In the genomic region with DNA sequence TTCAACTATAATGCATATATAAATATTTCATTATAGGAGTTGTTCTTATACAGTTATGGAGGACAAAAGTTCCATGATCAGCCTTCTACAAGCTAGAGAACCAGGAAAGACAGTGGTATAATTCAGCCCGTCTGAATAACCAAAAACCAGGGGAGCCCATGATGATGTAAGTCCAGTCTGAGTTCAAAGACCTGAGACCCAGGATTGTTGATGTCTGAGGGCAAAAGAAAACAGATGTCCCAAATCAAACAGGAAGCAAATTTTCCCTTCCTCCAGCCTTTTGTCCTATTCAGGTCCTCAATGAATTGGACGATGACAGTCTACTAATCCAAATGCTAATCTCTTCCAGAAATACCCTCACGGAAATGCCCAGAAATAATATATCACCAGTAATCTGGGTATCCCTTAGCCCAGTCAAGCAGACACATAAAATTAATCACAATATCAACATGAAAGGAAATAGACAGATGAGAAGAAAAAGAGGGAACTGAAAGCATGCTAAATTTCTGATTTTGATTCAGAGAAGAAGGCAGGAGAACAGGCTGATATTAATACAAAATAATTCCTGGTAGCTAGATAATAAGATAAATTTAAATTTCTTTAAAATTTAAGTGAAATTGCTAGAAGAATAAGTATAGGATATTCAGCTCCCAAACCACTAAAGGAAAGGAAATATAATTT, we compare ENCODE assay signal across 17 cellular contexts.
A peak's percentile ranks its signal among the peaks of the same experiment; 100 is the strongest.
DNase-seq lines count a peak whose midpoint lies in the region; ATAC-seq and TF ChIP-seq lines count a peak whose summit lies in the region.
"Had no signal": no experiment of that assay in that cellular context is flagged by ENCODE, and none has a peak within 500 bp of the region (broad histone marks: within the 10 kb centered on the region; RNA-seq: fewer than 3 reads in every experiment).

No MANE protein-coding gene starts in this region.

- in situ Hi-C loops in brain microvascular endothelial cell (cut with HindIII; ENCODE audit: low pct_ligation_motif_present, low sequenced_read_pairs) = no loop called here

- H3K4me3 ChIP-seq in SK-N-SH (ENCODE audit: low read depth in 2 of 2, low read length in 1 of 2) (no peak overlapping the region), OCI-LY3 (ENCODE audit: low read length) (peak overlapping the region; percentile 18; the same call in 1 of the 2 replicates), brain microvascular endothelial cell (ENCODE audit: low read depth, low read length) (no peak overlapping the region), osteoblast (ENCODE audit: insufficient read depth, low read length) (no peak overlapping the region), foreskin fibroblast (ENCODE audit: low read depth in 1 of 2, low read length in 2 of 2) (no peak overlapping the region)
- H3K4me3 ChIP-seq in CD8-positive, alpha-beta T cell (ENCODE audit: low read depth, low read length) = no peak overlapping the region

- H3K4me2 ChIP-seq in SK-N-SH = 0 out of 2 replicates have a peak overlapping the region, but pooled peaks have one; percentile 13
- H3K4me2 ChIP-seq in OCI-LY3 (ENCODE audit: low read length) = peak overlapping the region; percentile 29
- no peak overlapping the region for H3K4me2 ChIP-seq in osteoblast (ENCODE audit: insufficient read depth, low read length)

- no peaks in the 10 kb centered on the region for H3K4me1 Mint-ChIP-seq in CD8-positive, alpha-beta T cell (ENCODE audit: low read depth)

- no peaks in the 10 kb centered on the region for H4K20me1 ChIP-seq in SK-N-SH (ENCODE audit: insufficient read depth)
- no peaks in the 10 kb centered on the region for H4K20me1 ChIP-seq in OCI-LY3 (ENCODE audit: insufficient read depth, low read length)
- no peaks in the 10 kb centered on the region for H4K20me1 ChIP-seq in osteoblast (ENCODE audit: insufficient read depth, low read length)

- H2AFZ ChIP-seq in SK-N-SH (ENCODE audit: low read depth) = no peak overlapping the region; the same call in 1 of the 2 replicates
- no peak overlapping the region for H2AFZ ChIP-seq in OCI-LY3 (ENCODE audit: low read depth, low read length)
- H2AFZ ChIP-seq in osteoblast (ENCODE audit: low read length) = no peak overlapping the region

- POLR2A ChIA-PET in SK-N-SH (lab: Yijun Ruan, JAX) = no interaction called here
- POLR2A ChIA-PET in CD8-positive, alpha-beta T cell (lab: Charles Lee) = no interaction called here

- ATAC-seq in SK-N-SH treated with all-trans-retinoic acid at 6 μM for 48 hours (no peak), HG02981 (IDR thresholded peaks at IDR 0.05; ENCODE audit: unreplicated experiment) (no peak)
- ATAC-seq in CD8-positive, alpha-beta T cell = no peak

- no peak for DNase-seq in SK-N-SH
- no peak for DNase-seq in brain microvascular endothelial cell
- no peak for DNase-seq in osteoblast (ENCODE audit: insufficient read length, low spot score, missing footprints)
- DNase-seq in CD8-positive, alpha-beta T cell = no peak
- no peak for DNase-seq in foreskin fibroblast
- DNase-seq: KBM-7, MM.1S, NCI-H1048, NCI-H1417, NCI-H1694, NCI-H2029 treated with DMSO at 0.1 percent for 48 hours, NCI-H526 treated with DMSO at 0.1 percent for 48 hours, SHP77 treated with DMSO at 0.1 percent for 48 hours had no signal

- H3K27me3 ChIP-seq in SK-N-SH (ENCODE audit: insufficient read depth) (no peaks in the 10 kb centered on the region), OCI-LY3 (ENCODE audit: low read depth, low read length) (no peaks in the 10 kb centered on the region), brain microvascular endothelial cell (replicated peaks) (no peaks in the 10 kb centered on the region), osteoblast (ENCODE audit: insufficient read depth, low read length) (no peaks in the 10 kb centered on the region)
- no peaks in the 10 kb centered on the region for H3K27me3 ChIP-seq in CD8-positive, alpha-beta T cell (ENCODE audit: insufficient read depth, low read length)

- no peak for TF ChIP-seq CTCF in SK-N-SH (IDR thresholded peaks at IDR 0.05)
- TF ChIP-seq CTCF in OCI-LY3 (IDR thresholded peaks at IDR 0.05; ENCODE audit: low read depth, low read length) = no peak
- TF ChIP-seq CTCF in brain microvascular endothelial cell (IDR thresholded peaks at IDR 0.05; ENCODE audit: low read depth, low read length, missing control alignments) = no peak
- TF ChIP-seq CTCF in osteoblast (IDR thresholded peaks at IDR 0.05; ENCODE audit: extremely low read depth, low read depth, low read length) = no peak
- TF ChIP-seq CTCF in CD8-positive, alpha-beta T cell (IDR thresholded peaks at IDR 0.05) = no peak
- no peak for TF ChIP-seq CTCF in foreskin fibroblast (IDR thresholded peaks at IDR 0.05; ENCODE audit: low read depth, low read length)

- TF ChIP-seq EP300 in SK-N-SH (IDR thresholded peaks at IDR 0.05; ENCODE audit: borderline replicate concordance in 1 of 2, low read depth in 1 of 2, low read length in 1 of 2) = no peak

- H3K4me1 ChIP-seq in SK-N-SH (ENCODE audit: control insufficient read depth in 1 of 2, insufficient read depth in 2 of 2, low read depth in 1 of 2, low read length in 1 of 2) (peaks cover 0 to 13% of the 10 kb centered on the region in 2 experiments; a peak in 1 of 4 replicates), OCI-LY3 (ENCODE audit: low read length) (peaks cover 60% of the 10 kb centered on the region), osteoblast (ENCODE audit: insufficient read depth, low read length) (peaks cover 51% of the 10 kb centered on the region)
- H3K4me1 ChIP-seq in CD8-positive, alpha-beta T cell (ENCODE audit: insufficient read depth, low read length) = no peaks in the 10 kb centered on the region

- H3K9me3 ChIP-seq in SK-N-SH (no peaks in the 10 kb centered on the region), OCI-LY3 (ENCODE audit: insufficient read depth, low read length) (peaks cover 13% of the 10 kb centered on the region; the same call in 1 of the 2 replicates), osteoblast (ENCODE audit: low read depth, low read length) (no peaks in the 10 kb centered on the region)
- no peaks in the 10 kb centered on the region for H3K9me3 ChIP-seq in CD8-positive, alpha-beta T cell (ENCODE audit: low read length)

- H3K27ac ChIP-seq in SK-N-SH (ENCODE audit: low read depth in 2 of 2, low read length in 1 of 2) (peak overlapping the region in 1 of 2 experiments; percentile 92; a peak in 2 of 4 replicates), OCI-LY3 (ENCODE audit: low read length) (peak overlapping the region; percentile 94), brain microvascular endothelial cell (peak overlapping the region; percentile 92), osteoblast (ENCODE audit: low read depth, low read length) (peak overlapping the region; percentile 79)
- H3K27ac ChIP-seq in CD8-positive, alpha-beta T cell (ENCODE audit: low read depth, low read length) = no peak overlapping the region
- H3K27ac ChIP-seq: 22Rv1 had no signal

- H3F3A ChIP-seq in SK-N-SH (replicated peaks; ENCODE audit: insufficient read depth) = peaks cover 34% of the 10 kb centered on the region

- no peaks in the 10 kb centered on the region for H3K36me3 Mint-ChIP-seq in CD8-positive, alpha-beta T cell

- intact Hi-C loops in CD8-positive, alpha-beta T cell (cut with DNase I, micrococcal nuclease) = no loop called here

- H3K9ac ChIP-seq in SK-N-SH = no peak overlapping the region
- no peak overlapping the region; the same call in 1 of the 2 replicates for H3K9ac ChIP-seq in OCI-LY3 (ENCODE audit: low read length)

- H3K27ac Mint-ChIP-seq in CD8-positive, alpha-beta T cell = no peak overlapping the region

- no peaks in the 10 kb centered on the region for H3K79me2 ChIP-seq in SK-N-SH (ENCODE audit: insufficient read depth)
- H3K79me2 ChIP-seq in OCI-LY3 (ENCODE audit: low read length) = no peaks in the 10 kb centered on the region
- no peaks in the 10 kb centered on the region for H3K79me2 ChIP-seq in osteoblast (ENCODE audit: insufficient read depth, low read length)

- no peak overlapping the region for H3K4me3 Mint-ChIP-seq in CD8-positive, alpha-beta T cell

- H3K36me3 ChIP-seq in SK-N-SH (replicated peaks in 1 of 2; ENCODE audit: control insufficient read depth in 1 of 2, insufficient read depth in 2 of 2, low read length in 1 of 2) (no peaks in the 10 kb centered on the region), OCI-LY3 (replicated peaks; ENCODE audit: low read depth, low read length) (peaks cover 29% of the 10 kb centered on the region), brain microvascular endothelial cell (replicated peaks) (no peaks in the 10 kb centered on the region), osteoblast (ENCODE audit: insufficient read depth, low read length) (no peaks in the 10 kb centered on the region)
- no peaks in the 10 kb centered on the region for H3K36me3 ChIP-seq in CD8-positive, alpha-beta T cell (ENCODE audit: insufficient read depth, low read length)

- H3K9me2 ChIP-seq in SK-N-SH = no peaks in the 10 kb centered on the region

- H3K27me3 Mint-ChIP-seq in CD8-positive, alpha-beta T cell (ENCODE audit: low read depth) = peaks cover 4% of the 10 kb centered on the region

- WGBS in SK-N-SH (ENCODE audit: low lambda C conversion rate) = 30% methylated on average over 3 of the region's 3 CpGs

- CTCF ChIA-PET in SK-N-SH (lab: Yijun Ruan, JAX) = no interaction called here
- CTCF ChIA-PET in CD8-positive, alpha-beta T cell (lab: Charles Lee) = interaction anchor here (1.1 kb wide), 1 partner anchor 38 kb away, joined by 3 read pairs; no protein-coding TSS in a partner anchor

- TF ChIP-seq RAD21 in SK-N-SH (IDR thresholded peaks at IDR 0.05; ENCODE audit: low read length) = no peak

- no peaks in the 10 kb centered on the region for H3K9me3 Mint-ChIP-seq in CD8-positive, alpha-beta T cell

TF ChIP-seq in SK-N-SH, 30 proteins besides CTCF, POLR2A, EP300 and RAD21:
- TF ChIP-seq RXRA (IDR thresholded peaks at IDR 0.05; ENCODE audit: borderline replicate concordance, low read depth) (no peak), JUND (IDR thresholded peaks at IDR 0.05) (no peak)

TF ChIP-seq in SK-N-SH treated with all-trans-retinoic acid at 6 μM for 48 hours, 23 proteins besides CTCF, POLR2A, EP300 and RAD21:
- TF ChIP-seq, protein P1, sequence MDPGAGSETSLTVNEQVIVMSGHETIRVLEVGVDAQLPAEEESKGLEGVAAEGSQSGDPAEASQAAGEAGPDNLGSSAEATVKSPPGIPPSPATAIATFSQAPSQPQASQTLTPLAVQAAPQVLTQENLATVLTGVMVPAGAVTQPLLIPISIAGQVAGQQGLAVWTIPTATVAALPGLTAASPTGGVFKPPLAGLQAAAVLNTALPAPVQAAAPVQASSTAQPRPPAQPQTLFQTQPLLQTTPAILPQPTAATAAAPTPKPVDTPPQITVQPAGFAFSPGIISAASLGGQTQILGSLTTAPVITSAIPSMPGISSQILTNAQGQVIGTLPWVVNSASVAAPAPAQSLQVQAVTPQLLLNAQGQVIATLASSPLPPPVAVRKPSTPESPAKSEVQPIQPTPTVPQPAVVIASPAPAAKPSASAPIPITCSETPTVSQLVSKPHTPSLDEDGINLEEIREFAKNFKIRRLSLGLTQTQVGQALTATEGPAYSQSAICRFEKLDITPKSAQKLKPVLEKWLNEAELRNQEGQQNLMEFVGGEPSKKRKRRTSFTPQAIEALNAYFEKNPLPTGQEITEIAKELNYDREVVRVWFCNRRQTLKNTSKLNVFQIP (CRISPR knock-in tag; IDR thresholded peaks at IDR 0.05; ENCODE audit: borderline replicate concordance, low read depth) = no peak
